In the genomic region with DNA sequence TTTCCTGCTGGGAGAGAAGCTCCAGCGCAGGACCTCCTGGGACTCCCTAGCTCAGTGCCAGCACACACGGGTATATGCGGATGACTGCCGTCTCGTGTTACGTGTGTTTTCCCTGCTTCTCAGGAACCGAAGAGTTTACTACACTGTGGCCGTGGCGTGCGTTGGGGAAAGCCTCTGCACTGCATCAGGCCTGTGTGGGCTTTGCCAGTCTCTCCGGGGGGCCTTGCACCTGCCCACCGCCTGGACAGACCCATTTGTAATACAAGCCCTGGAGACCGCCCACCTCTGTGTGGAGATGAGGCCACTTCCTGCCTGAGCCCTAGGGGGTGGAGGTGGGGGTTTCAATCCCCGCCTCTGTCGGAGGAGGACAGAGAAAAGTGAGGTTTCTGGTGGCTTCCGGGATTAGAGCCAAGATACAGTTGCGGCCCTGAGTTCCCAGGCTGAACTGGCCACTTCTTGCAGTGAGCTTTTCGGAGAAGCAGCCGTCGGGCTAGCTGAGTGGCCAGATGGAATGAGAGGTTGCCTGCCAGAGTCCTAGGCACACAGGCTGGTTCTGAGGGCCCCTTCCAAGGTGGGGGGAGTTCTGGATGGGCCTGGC, we compare ENCODE assay signal across 8 cellular contexts. TPM values are rescaled to one million over a fixed set of nuclear protein-coding genes. Genes with fewer than 3 reads are reported as not detected.
A peak's percentile ranks its signal among the peaks of the same experiment; 100 is the strongest.
DNase-seq lines count a peak whose midpoint lies in the region; ATAC-seq and TF ChIP-seq lines count a peak whose summit lies in the region.

No MANE protein-coding gene starts in this region.

- intact Hi-C loops in Right ventricle myocardium inferior (cut with DNase I) (no loop called here), upper lobe of right lung (cut with DNase I) (no loop called here)
- intact Hi-C loops in activated CD4-positive, alpha-beta memory T cell treated with anti-CD3 and anti-CD28 coated beads for 36 hours (cut with micrococcal nuclease) = loop anchor here (1.0 to 5.0 kb wide), 2 partner anchors 14 to 43 kb away; partner anchors contain the start of gene GSE1

- H3K27me3 ChIP-seq in cardiac muscle cell = no peaks in the 10 kb centered on the region
- H3K27me3 ChIP-seq in upper lobe of right lung = no peaks in the 10 kb centered on the region

- peak overlapping the region; percentile 45 for H3K4me3 Mint-ChIP-seq in activated CD4-positive, alpha-beta memory T cell treated with anti-CD3 and anti-CD28 coated beads for 36 hours
- peak overlapping the region; percentile 90 to 95 (median 94) for H3K4me3 Mint-ChIP-seq in immature natural killer cell

- H3K27ac Mint-ChIP-seq in activated CD4-positive, alpha-beta memory T cell treated with anti-CD3 and anti-CD28 coated beads for 36 hours = peak overlapping the region; percentile 79
- H3K27ac Mint-ChIP-seq in immature natural killer cell = peak overlapping the region; percentile 96 to 99 (median 98)

- H3K36me3 Mint-ChIP-seq in activated CD4-positive, alpha-beta memory T cell treated with anti-CD3 and anti-CD28 coated beads for 36 hours = peaks cover 5% of the 10 kb centered on the region
- H3K36me3 Mint-ChIP-seq in immature natural killer cell = no peaks in the 10 kb centered on the region

- no peaks in the 10 kb centered on the region for H3K27me3 Mint-ChIP-seq in activated CD4-positive, alpha-beta memory T cell treated with anti-CD3 and anti-CD28 coated beads for 36 hours
- peaks cover 34 to 45% (median 40%) of the 10 kb centered on the region in 3 donors for H3K27me3 Mint-ChIP-seq in immature natural killer cell (ENCODE audit: low read depth in 3 of 3)

- H3K4me3 ChIP-seq in cardiac muscle cell (no peak overlapping the region), upper lobe of right lung (no peak overlapping the region)

- TF ChIP-seq CTCF in cardiac muscle cell (IDR thresholded peaks at IDR 0.05; ENCODE audit: low read depth, low read length) = no peak
- no peak for TF ChIP-seq CTCF in upper lobe of right lung (IDR thresholded peaks at IDR 0.05)

- H3K27ac ChIP-seq in cardiac muscle cell (peak overlapping the region; percentile 81), upper lobe of right lung (peak overlapping the region; percentile 58)

- H3K36me3 ChIP-seq in cardiac muscle cell (no peaks in the 10 kb centered on the region), upper lobe of right lung (no peaks in the 10 kb centered on the region)

- DNase-seq in cardiac muscle cell (ENCODE audit: low read depth in 1 of 2, low spot score in 1 of 2) (peak in 1 of 2 donors; percentile 82), Right ventricle myocardium inferior (ENCODE audit: missing footprints) (no peak), NCI-H1105 (lab: John Stamatoyannopoulos, UW) (peak; percentile 25), immature natural killer cell (peak; percentile 82 to 85 (median 82)), upper lobe of right lung (no peak), nucleus accumbens (lab: John Stamatoyannopoulos, UW) (no peak)
- DNase-seq in activated CD4-positive, alpha-beta memory T cell treated with anti-CD3 and anti-CD28 coated beads for 36 hours = peak; percentile 67

- peaks cover 61% of the 10 kb centered on the region for H3K4me1 Mint-ChIP-seq in activated CD4-positive, alpha-beta memory T cell treated with anti-CD3 and anti-CD28 coated beads for 36 hours (ENCODE audit: low read depth)
- H3K4me1 Mint-ChIP-seq in immature natural killer cell = peaks cover 98% of the 10 kb centered on the region in 2 donors

- H3K4me1 ChIP-seq in cardiac muscle cell (ENCODE audit: low read depth) = peaks cover 61% of the 10 kb centered on the region
- H3K4me1 ChIP-seq in upper lobe of right lung = peaks cover 80% of the 10 kb centered on the region

- ATAC-seq in Right ventricle myocardium inferior (no peak), HG02623 (IDR thresholded peaks at IDR 0.05; ENCODE audit: unreplicated experiment) (peak; percentile 62), upper lobe of right lung (peak; percentile 6)

- H3K9me3 ChIP-seq in cardiac muscle cell (ENCODE audit: low read depth) (no peaks in the 10 kb centered on the region), upper lobe of right lung (no peaks in the 10 kb centered on the region)

- CTCF ChIA-PET in activated CD4-positive, alpha-beta memory T cell treated with anti-CD3 and anti-CD28 coated beads for 36 hours (lab: Charles Lee) = interaction anchor here (0.8 to 3.3 kb wide), 5 partner anchors 11 to 47 kb away, joined by 3 to 14 read pairs (median 4); no protein-coding TSS in a partner anchor

- POLR2A ChIA-PET in activated CD4-positive, alpha-beta memory T cell treated with anti-CD3 and anti-CD28 coated beads for 36 hours (lab: Charles Lee) = interaction anchor here (1.0 to 2.5 kb wide), 2 partner anchors 13 to 16 kb away, joined by 5 to 13 read pairs; no protein-coding TSS in a partner anchor

- H3K9me3 Mint-ChIP-seq in activated CD4-positive, alpha-beta memory T cell treated with anti-CD3 and anti-CD28 coated beads for 36 hours = peaks cover 9% of the 10 kb centered on the region
- no peaks in the 10 kb centered on the region for H3K9me3 Mint-ChIP-seq in immature natural killer cell

RNA-seq across cellular contexts. Expression of gene GSE1, which starts 43.4 kb away (rescaled TPM):
- total RNA-seq in cardiac muscle cell (89.4 and 174 TPM in 2 replicates), Right ventricle myocardium inferior (28.9 TPM), upper lobe of right lung (87.2 TPM)
- polyA plus RNA-seq in cardiac muscle cell (48.8 and 64.9 TPM in 2 replicates), immature natural killer cell (1 to 10 TPM in 2 of 3 donors, under 1 TPM in 1; 0.15 to 9.4 (median 2.9) TPM)
- 10 to 100 TPM; 15.3 to 16.0 TPM for total RNA-seq in activated CD4-positive, alpha-beta memory T cell treated with anti-CD3 and anti-CD28 coated beads for 36 hours

Comparison
In these comparisons a context has a peak if more than half of its experiments do, and no peak if none do; other contexts are left out.
1. DNase-seq: peak in NCI-H1105 (single experiment), activated CD4-positive, alpha-beta memory T cell treated with anti-CD3 and anti-CD28 coated beads for 36 hours (single experiment) and immature natural killer cell (3 of 3); none in Right ventricle myocardium inferior (single experiment), upper lobe of right lung (single experiment) and nucleus accumbens (0 of 56).